ENCODE assay signal across 27 cellular contexts in the genomic region with DNA sequence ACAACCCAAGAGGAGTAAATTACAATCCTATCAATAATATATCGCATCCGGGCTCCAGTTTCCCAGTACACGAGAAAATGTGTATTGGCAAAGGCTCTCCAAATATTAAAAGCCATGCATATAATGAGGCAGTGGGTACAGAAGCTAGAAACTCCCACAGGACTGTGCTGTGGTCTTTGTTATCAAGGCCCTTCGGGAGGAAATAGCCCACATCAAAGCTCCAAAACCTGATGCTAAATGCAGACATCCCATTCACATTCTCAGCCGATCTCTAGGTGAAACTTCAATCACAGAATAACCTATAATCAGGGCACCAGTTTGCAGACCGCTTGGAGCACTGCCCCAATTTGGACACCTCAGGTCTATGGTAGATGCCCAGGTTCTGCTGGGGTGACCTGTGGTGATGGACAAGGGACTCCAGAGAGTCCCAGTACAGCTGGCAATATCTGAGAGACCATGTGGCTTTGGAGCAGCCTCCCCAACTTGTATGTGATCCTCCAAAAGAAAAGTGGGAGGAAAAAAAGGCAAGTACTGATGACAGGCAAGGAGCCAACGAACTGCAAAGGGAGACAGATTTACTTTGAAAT.
DNase-seq lines count a peak whose midpoint lies in the region; ATAC-seq, FAIRE-seq and TF ChIP-seq lines count a peak whose summit lies in the region.
"Had no signal": no experiment of that assay in that cellular context is flagged by ENCODE, and none has a peak within 500 bp of the region (broad histone marks: within the 10 kb centered on the region; RNA-seq: fewer than 3 reads in every experiment).

No MANE protein-coding gene starts in this region.

- POLR2A ChIA-PET in A549 (lab: Yijun Ruan, JAX): no interaction called here
- POLR2A ChIA-PET in activated CD4-positive, alpha-beta memory T cell treated with anti-CD3 and anti-CD28 coated beads for 36 hours (lab: Charles Lee): no interaction called here

- no peak for TF ChIP-seq EP300 in A549 (IDR thresholded peaks at IDR 0.05)

- H3K4me3 ChIP-seq in A549: no peak overlapping the region
- no peak overlapping the region for H3K4me3 ChIP-seq in HUES48 (ENCODE audit: low read depth, low read length)
- H3K4me3 ChIP-seq: body of pancreas, colonic mucosa, GM12878, heart left ventricle, K562, thoracic aorta had no signal

- peaks cover 22% of the 10 kb centered on the region for H3K4me1 ChIP-seq in A549
- peaks cover 53% of the 10 kb centered on the region for H3K4me1 ChIP-seq in HUES48 (ENCODE audit: control insufficient read depth, insufficient read depth, low read length)
- H3K4me1 ChIP-seq: body of pancreas, colonic mucosa, heart left ventricle had no signal

- TF ChIP-seq CTCF in A549 (IDR thresholded peaks at IDR 0.05): no peak
- TF ChIP-seq CTCF in mesothelial cell of epicardium (IDR thresholded peaks at IDR 0.05; ENCODE audit: unreplicated experiment): no peak

- peaks cover 8% of the 10 kb centered on the region; the same call in 1 of the 2 replicates for H3K36me3 ChIP-seq in HUES48 (ENCODE audit: control insufficient read depth, insufficient read depth, low read length)
- H3K36me3 ChIP-seq: colonic mucosa, heart left ventricle, thoracic aorta had no signal

- peak overlapping the region; percentile 97 for H3K27ac Mint-ChIP-seq in mesothelial cell of epicardium
- H3K27ac Mint-ChIP-seq in activated CD4-positive, alpha-beta memory T cell treated with anti-CD3 and anti-CD28 coated beads for 36 hours: no peak overlapping the region
- H3K27ac Mint-ChIP-seq: activated CD4-positive, alpha-beta T cell treated with anti-CD3 and anti-CD28 coated beads, Interleukin-2, amount 10 ng/mL, durations not matched to agents 24 days and 14 days; activated naive CD8-positive, alpha-beta T cell treated with anti-CD3 and anti-CD28 coated beads for 36 hours; activated T-helper 2 cell treated with anti-CD3 and anti-CD28 coated beads, Interferon-gamma antibody, Interleukin-2, Interleukin-4, amounts not matched to agents 10 μg/mL and 5 μg/mL and 100 μg/mL, durations not matched to agents 14 hours and 24 hours and 36 hours; stimulated activated effector memory CD8-positive, alpha-beta T cell treated with anti-CD3 and anti-CD28 coated beads, Interleukin-12 subunit alpha, Interleukin-12 subunit beta, amount 100 ng/mL, for 72 hours had no signal

- TF ChIP-seq RAD21 in A549 (conservative IDR thresholded peaks at IDR 0.05 in 1 of 2, IDR thresholded peaks at IDR 0.05 in 1 of 2): no peak

- no peak overlapping the region for H3K4me3 Mint-ChIP-seq in mesothelial cell of epicardium
- H3K4me3 Mint-ChIP-seq in activated CD4-positive, alpha-beta memory T cell treated with anti-CD3 and anti-CD28 coated beads for 36 hours: no peak overlapping the region
- H3K4me3 Mint-ChIP-seq: activated CD4-positive, alpha-beta T cell treated with anti-CD3 and anti-CD28 coated beads, Interleukin-2, amount 10 ng/mL, durations not matched to agents 24 days and 14 days; activated naive CD8-positive, alpha-beta T cell treated with anti-CD3 and anti-CD28 coated beads for 36 hours; stimulated activated effector memory CD8-positive, alpha-beta T cell treated with anti-CD3 and anti-CD28 coated beads, Interleukin-12 subunit alpha, Interleukin-12 subunit beta, amount 100 ng/mL, for 72 hours had no signal

- H3K4me2 ChIP-seq in A549: no peak overlapping the region

- H3K27ac ChIP-seq in A549 (peak overlapping the region; percentile 24 to 63; a peak in 5 of 6 replicates), HUES48 (ENCODE audit: low read depth, low read length) (peak overlapping the region; percentile 37)
- H3K27ac ChIP-seq: body of pancreas, colonic mucosa, heart left ventricle, thoracic aorta had no signal

- DNase-seq in A549 (ENCODE audit: low read depth in 1 of 2, low spot score in 1 of 2) (no peak), cerebellar cortex (ENCODE audit: low spot score) (peak; percentile 21), mesothelial cell of epicardium (ENCODE audit: low spot score in 2 of 2, unreplicated experiment in 2 of 2) (no peak), NCI-H1417 (lab: John Stamatoyannopoulos, UW) (no peak), kidney glomerular epithelial cell (lab: John Stamatoyannopoulos, UW) (no peak), NCI-H1092 treated with DMSO at 0.1 percent for 48 hours (lab: John Stamatoyannopoulos, UW) (no peak)
- DNase-seq in activated CD4-positive, alpha-beta memory T cell treated with anti-CD3 and anti-CD28 coated beads for 36 hours: no peak
- DNase-seq: ACHN; activated CD4-positive, alpha-beta T cell treated with anti-CD3 and anti-CD28 coated beads, Interleukin-2, amount 10 ng/mL, durations not matched to agents 24 days and 14 days; activated naive CD8-positive, alpha-beta T cell treated with anti-CD3 and anti-CD28 coated beads for 36 hours; body of pancreas; colonic mucosa; GOT3; heart left ventricle; left ventricle myocardium superior; MV-4-11; NCI-H2029; NCI-H510A treated with DMSO at 0.1 percent for 48 hours; right cardiac atrium had no signal

- peaks cover 5% of the 10 kb centered on the region; the same call in 1 of the 3 replicates for H3K9me3 ChIP-seq in A549
- no peaks in the 10 kb centered on the region for H3K9me3 ChIP-seq in HUES48 (ENCODE audit: control insufficient read depth, insufficient read depth, low read length)
- H3K9me3 ChIP-seq: body of pancreas, colonic mucosa, thoracic aorta had no signal

- no peak for ATAC-seq in A549
- ATAC-seq: body of pancreas; left ventricle myocardium superior; Right ventricle myocardium inferior; stimulated activated effector memory CD8-positive, alpha-beta T cell treated with anti-CD3 and anti-CD28 coated beads, Interleukin-12 subunit alpha, Interleukin-12 subunit beta, amount 100 ng/mL, for 72 hours had no signal

- no peak for TF ChIP-seq POLR2A in A549 (IDR thresholded peaks at IDR 0.05; ENCODE audit: low read length)

- no peak overlapping the region for H3K9ac ChIP-seq in HUES48 (ENCODE audit: low read depth, low read length)

- peaks cover 61% of the 10 kb centered on the region for H3K4me1 Mint-ChIP-seq in mesothelial cell of epicardium
- H3K4me1 Mint-ChIP-seq in activated CD4-positive, alpha-beta memory T cell treated with anti-CD3 and anti-CD28 coated beads for 36 hours (ENCODE audit: low read depth): no peaks in the 10 kb centered on the region
- H3K4me1 Mint-ChIP-seq: activated CD4-positive, alpha-beta T cell treated with anti-CD3 and anti-CD28 coated beads, Interleukin-2, amount 10 ng/mL, durations not matched to agents 24 days and 14 days; activated naive CD8-positive, alpha-beta T cell treated with anti-CD3 and anti-CD28 coated beads for 36 hours; stimulated activated effector memory CD8-positive, alpha-beta T cell treated with anti-CD3 and anti-CD28 coated beads, Interleukin-12 subunit alpha, Interleukin-12 subunit beta, amount 100 ng/mL, for 72 hours had no signal

- CTCF ChIA-PET in A549 (lab: Yijun Ruan, JAX): interaction anchor here (0.6 to 2.7 kb wide), 16 partner anchors 9 to 1002 kb away, joined by 3 to 16 read pairs (median 4); no protein-coding TSS in a partner anchor
- CTCF ChIA-PET in activated CD4-positive, alpha-beta memory T cell treated with anti-CD3 and anti-CD28 coated beads for 36 hours (lab: Charles Lee): interaction anchor here (0.8 to 0.9 kb wide), 2 partner anchors 15 to 132 kb away, joined by 3 read pairs; no protein-coding TSS in a partner anchor

- H3K36me3 Mint-ChIP-seq in mesothelial cell of epicardium: no peaks in the 10 kb centered on the region
- H3K36me3 Mint-ChIP-seq in activated CD4-positive, alpha-beta memory T cell treated with anti-CD3 and anti-CD28 coated beads for 36 hours: no peaks in the 10 kb centered on the region
- H3K36me3 Mint-ChIP-seq: activated naive CD8-positive, alpha-beta T cell treated with anti-CD3 and anti-CD28 coated beads for 36 hours; stimulated activated effector memory CD8-positive, alpha-beta T cell treated with anti-CD3 and anti-CD28 coated beads, Interleukin-12 subunit alpha, Interleukin-12 subunit beta, amount 100 ng/mL, for 72 hours had no signal

- H3K27me3 Mint-ChIP-seq in mesothelial cell of epicardium (ENCODE audit: low read depth): no peaks in the 10 kb centered on the region
- peaks cover 13% of the 10 kb centered on the region for H3K27me3 Mint-ChIP-seq in activated CD4-positive, alpha-beta memory T cell treated with anti-CD3 and anti-CD28 coated beads for 36 hours

- no peak for FAIRE-seq in A549 (lab: Jason Lieb, UNC)
- FAIRE-seq: GM12878, K562, TTC549 had no signal

- intact Hi-C loops in activated CD4-positive, alpha-beta memory T cell treated with anti-CD3 and anti-CD28 coated beads for 36 hours (cut with micrococcal nuclease): no loop called here

- H3K27me3 ChIP-seq in HUES48 (ENCODE audit: control insufficient read depth, insufficient read depth, low read length): no peaks in the 10 kb centered on the region
- H3K27me3 ChIP-seq: body of pancreas, colonic mucosa had no signal

- 73% methylated on average over 7 of the region's 7 CpGs for WGBS in A549 (ENCODE audit: missing lambda C conversion rate)

- H3K9me3 Mint-ChIP-seq in mesothelial cell of epicardium: peaks cover 1% of the 10 kb centered on the region
- peaks cover under 1% of the 10 kb centered on the region for H3K9me3 Mint-ChIP-seq in activated CD4-positive, alpha-beta memory T cell treated with anti-CD3 and anti-CD28 coated beads for 36 hours
- H3K9me3 Mint-ChIP-seq: activated CD4-positive, alpha-beta T cell treated with anti-CD3 and anti-CD28 coated beads, Interleukin-2, amount 10 ng/mL, durations not matched to agents 24 days and 14 days; activated T-helper 2 cell treated with anti-CD3 and anti-CD28 coated beads, Interferon-gamma antibody, Interleukin-2, Interleukin-4, amounts not matched to agents 10 μg/mL and 5 μg/mL and 100 μg/mL, durations not matched to agents 14 hours and 24 hours and 36 hours; stimulated activated effector memory CD8-positive, alpha-beta T cell treated with anti-CD3 and anti-CD28 coated beads, Interleukin-12 subunit alpha, Interleukin-12 subunit beta, amount 100 ng/mL, for 72 hours had no signal

TF ChIP-seq in A549, 52 proteins besides CTCF, POLR2A, EP300 and RAD21 (continues in another document):
- TF ChIP-seq ZNF302 (CRISPR knock-in tag; IDR thresholded peaks at IDR 0.05) (no peak), HOXA7 (CRISPR knock-in tag; IDR thresholded peaks at IDR 0.05) (no peak), CHD4 (IDR thresholded peaks at IDR 0.05; ENCODE audit: borderline replicate concordance) (no peak)
- TF ChIP-seq, protein P1, sequence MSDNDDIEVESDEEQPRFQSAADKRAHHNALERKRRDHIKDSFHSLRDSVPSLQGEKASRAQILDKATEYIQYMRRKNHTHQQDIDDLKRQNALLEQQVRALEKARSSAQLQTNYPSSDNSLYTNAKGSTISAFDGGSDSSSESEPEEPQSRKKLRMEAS (IDR thresholded peaks at IDR 0.05): no peak
- TF ChIP-seq, protein P2, sequence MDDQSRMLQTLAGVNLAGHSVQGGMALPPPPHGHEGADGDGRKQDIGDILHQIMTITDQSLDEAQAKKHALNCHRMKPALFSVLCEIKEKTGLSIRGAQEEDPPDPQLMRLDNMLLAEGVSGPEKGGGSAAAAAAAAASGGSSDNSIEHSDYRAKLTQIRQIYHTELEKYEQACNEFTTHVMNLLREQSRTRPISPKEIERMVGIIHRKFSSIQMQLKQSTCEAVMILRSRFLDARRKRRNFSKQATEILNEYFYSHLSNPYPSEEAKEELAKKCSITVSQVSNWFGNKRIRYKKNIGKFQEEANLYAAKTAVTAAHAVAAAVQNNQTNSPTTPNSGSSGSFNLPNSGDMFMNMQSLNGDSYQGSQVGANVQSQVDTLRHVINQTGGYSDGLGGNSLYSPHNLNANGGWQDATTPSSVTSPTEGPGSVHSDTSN (IDR thresholded peaks at IDR 0.05): no peak
